In the genomic region with DNA sequence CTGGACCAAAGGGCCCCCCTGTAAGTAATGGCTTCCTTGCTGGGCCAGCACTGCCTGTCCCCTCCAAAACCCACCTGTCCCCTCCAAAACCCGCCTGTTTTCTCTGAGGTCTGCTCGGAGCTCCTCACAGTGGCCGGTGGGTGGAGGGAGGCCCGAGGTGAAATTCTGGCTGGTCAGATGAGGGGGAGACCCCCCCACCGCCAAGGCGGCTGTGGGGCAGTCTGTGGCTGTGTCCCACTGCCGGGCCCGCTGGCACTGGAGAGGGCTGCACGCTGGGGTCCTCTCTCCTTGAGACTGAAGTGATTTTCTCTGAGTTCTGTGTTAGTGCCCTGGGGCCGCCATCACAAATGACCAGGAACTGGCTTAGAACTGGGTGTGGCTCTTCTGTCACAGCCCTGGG, we compare ENCODE assay signal across 29 cellular contexts.
"Had no signal": no experiment of that assay in that cellular context is flagged by ENCODE, and none has a peak within 500 bp of the region (broad histone marks: within the 10 kb centered on the region; RNA-seq: fewer than 3 reads in every experiment).

No MANE protein-coding gene starts in this region.

- H3K4me3 ChIP-seq: ascending aorta, breast epithelium, cardiac muscle cell, coronary artery, dorsolateral prefrontal cortex, esophagus muscularis mucosa, gastrocnemius medialis had no signal

- H3K9me3 ChIP-seq: ascending aorta, breast epithelium, esophagus muscularis mucosa, gastrocnemius medialis had no signal

- H3K36me3 ChIP-seq: breast epithelium, cardiac muscle cell, gastrocnemius medialis had no signal

- H3K4me1 ChIP-seq: ascending aorta, breast epithelium, foreskin keratinocyte, gastrocnemius medialis had no signal

- H3K27ac ChIP-seq: ascending aorta, breast epithelium, cardiac muscle cell, coronary artery, dorsolateral prefrontal cortex, esophagus muscularis mucosa, foreskin keratinocyte, gastrocnemius medialis had no signal

- ATAC-seq: activated CD4-positive, alpha-beta T cell treated with anti-CD3 and anti-CD28 coated beads for 36 hours; activated naive CD4-positive, alpha-beta T cell treated with anti-CD3 and anti-CD28 coated beads, Interleukin-2, amount 50 U/mL, for 72 hours; activated T-cell treated with anti-CD3 and anti-CD28 coated beads, Interleukin-2, amount 50 U/mL, for 72 hours; foreskin keratinocyte; gastrocnemius medialis had no signal

- DNase-seq: activated CD4-positive, alpha-beta memory T cell treated with anti-CD3 and anti-CD28 coated beads for 36 hours; activated CD4-positive, alpha-beta T cell treated with anti-CD3 and anti-CD28 coated beads for 36 hours; activated CD4-positive, alpha-beta T cell treated with anti-CD3 and anti-CD28 coated beads, Interleukin-2, amount 10 ng/mL, durations not matched to agents 24 days and 14 days; activated CD4-positive, CD25-positive, alpha-beta regulatory T cell; activated CD4-positive, CD25-positive, alpha-beta regulatory T cell treated with anti-CD3 and anti-CD28 coated beads, Interleukin-2, amount 50 U/mL, for 72 hours; activated CD8-positive, alpha-beta memory T cell treated with anti-CD3 and anti-CD28 coated beads, Interleukin-2, amount 50 U/mL, for 48 hours; activated gamma-delta T cell; activated naive CD4-positive, alpha-beta T cell; activated naive CD4-positive, alpha-beta T cell treated with anti-CD3 and anti-CD28 coated beads, Interleukin-2, amount 10 ng/mL, durations not matched to agents 7 days and 5 days; activated naive CD8-positive, alpha-beta T cell treated with anti-CD3 and anti-CD28 coated beads, Interleukin-2, amount 10 ng/mL, durations not matched to agents 7 days and 5 days; activated T-cell treated with anti-CD3 and anti-CD28 coated beads for 4 hours; activated T-cell treated with anti-CD3 and anti-CD28 coated beads, Interleukin-2, amount 50 U/mL, for 24 hours; activated T-cell treated with anti-CD3 and anti-CD28 coated beads, Interleukin-2, amount 50 U/mL, for 72 hours; central memory CD4-positive, alpha-beta T cell; cerebellar nuclear complex; dorsolateral prefrontal cortex; effector memory CD4-positive, alpha-beta T cell; endodermal cell; erythroblast; foreskin keratinocyte; gastrocnemius medialis; glutamatergic neuron; T-helper 2 cell had no signal

- H3K27me3 ChIP-seq: ascending aorta, breast epithelium, cardiac muscle cell, dorsolateral prefrontal cortex, esophagus muscularis mucosa, foreskin keratinocyte, gastrocnemius medialis had no signal
